Comparison of ENCODE assay signal across 23 cellular contexts in the genomic region with DNA sequence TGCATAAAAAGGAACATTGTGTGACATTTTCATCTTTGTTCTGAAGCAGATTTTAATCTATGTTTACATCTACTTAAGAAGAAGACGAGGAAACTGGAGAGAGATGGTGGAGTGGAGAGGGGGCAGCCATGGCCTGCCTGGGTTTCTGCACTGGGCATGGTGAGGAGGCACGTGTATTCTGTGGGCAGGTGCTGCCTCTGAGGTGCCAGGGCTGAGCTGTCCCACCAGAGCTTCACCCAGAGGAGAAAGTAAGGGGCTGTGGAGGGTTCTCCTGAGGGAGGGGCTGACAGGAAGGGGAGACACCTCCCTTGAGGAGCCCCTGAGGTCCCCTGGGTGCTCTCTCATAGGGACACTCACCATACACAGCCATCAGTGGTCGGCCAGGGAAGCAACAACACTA.
DNase-seq lines count a peak whose midpoint lies in the region; TF ChIP-seq lines count a peak whose summit lies in the region.
"Had no signal": no experiment of that assay in that cellular context is flagged by ENCODE, and none has a peak within 500 bp of the region (broad histone marks: within the 10 kb centered on the region; RNA-seq: fewer than 3 reads in every experiment).

No MANE protein-coding gene starts in this region.

- H3K4ac ChIP-seq in neuronal stem cell (ENCODE audit: low read length) = no peak overlapping the region

- H3K36me3 ChIP-seq in KOPT-K1 (ENCODE audit: insufficient read depth, low read length) (no peaks in the 10 kb centered on the region), neuronal stem cell (replicated peaks in 1 of 2; ENCODE audit: control insufficient read depth in 2 of 2, insufficient read depth in 2 of 2, low read length in 2 of 2) (no peaks in the 10 kb centered on the region)
- H3K36me3 ChIP-seq: HAP-1, left ventricle myocardium inferior had no signal

- H2BK12ac ChIP-seq in neuronal stem cell (ENCODE audit: low read length) = no peak overlapping the region

- H2AFZ ChIP-seq in neuronal stem cell (ENCODE audit: low read length) = no peak overlapping the region

- peak overlapping the region; percentile 25 for H3K4me3 Mint-ChIP-seq in activated T-cell treated with anti-CD3 and anti-CD28 coated beads, Interleukin-2, amount 50 U/mL, for 24 hours
- peak overlapping the region; percentile 39 for H3K4me3 Mint-ChIP-seq in activated T-helper 2 cell treated with anti-CD3 and anti-CD28 coated beads, Interferon-gamma antibody, Interleukin-2, Interleukin-4, amounts not matched to agents 10 μg/mL and 5 μg/mL and 100 μg/mL, durations not matched to agents 14 hours and 24 hours and 36 hours (ENCODE audit: low read depth)
- H3K4me3 Mint-ChIP-seq: naive B cell; stimulated activated memory B cell treated with anti-CD40 and anti-IgM and Interleukin-4, amounts not matched to agents 10 μg/mL and 1 μg/mL and 100 μg/mL, for 72 hours; WTC11 had no signal

- H2AK5ac ChIP-seq in neuronal stem cell (ENCODE audit: low read depth, low read length) = no peak overlapping the region

- H3K23ac ChIP-seq in neuronal stem cell (ENCODE audit: low read depth, low read length, poor library complexity) = no peak overlapping the region

- no peaks in the 10 kb centered on the region for H3K36me3 Mint-ChIP-seq in activated T-cell treated with anti-CD3 and anti-CD28 coated beads, Interleukin-2, amount 50 U/mL, for 24 hours (ENCODE audit: low read depth)
- no peaks in the 10 kb centered on the region for H3K36me3 Mint-ChIP-seq in activated T-helper 2 cell treated with anti-CD3 and anti-CD28 coated beads, Interferon-gamma antibody, Interleukin-2, Interleukin-4, amounts not matched to agents 10 μg/mL and 5 μg/mL and 100 μg/mL, durations not matched to agents 14 hours and 24 hours and 36 hours (ENCODE audit: low read depth)
- H3K36me3 Mint-ChIP-seq: naive B cell; stimulated activated memory B cell treated with anti-CD40 and anti-IgM and Interleukin-4, amounts not matched to agents 10 μg/mL and 1 μg/mL and 100 μg/mL, for 72 hours; WTC11 had no signal

- no peaks in the 10 kb centered on the region for H3K9me3 Mint-ChIP-seq in activated T-cell treated with anti-CD3 and anti-CD28 coated beads, Interleukin-2, amount 50 U/mL, for 24 hours
- no peaks in the 10 kb centered on the region for H3K9me3 Mint-ChIP-seq in activated T-helper 2 cell treated with anti-CD3 and anti-CD28 coated beads, Interferon-gamma antibody, Interleukin-2, Interleukin-4, amounts not matched to agents 10 μg/mL and 5 μg/mL and 100 μg/mL, durations not matched to agents 14 hours and 24 hours and 36 hours
- H3K9me3 Mint-ChIP-seq: naive B cell; stimulated activated memory B cell treated with anti-CD40 and anti-IgM and Interleukin-4, amounts not matched to agents 10 μg/mL and 1 μg/mL and 100 μg/mL, for 72 hours; WTC11 had no signal

- WGBS in neuronal stem cell (ENCODE audit: extremely low coverage in 2 of 2, insufficient read length in 2 of 2, insufficient replicate concordance in 1 of 2), 2 donors = no CpG with 5 or more reads among the region's 3 CpGs

- no peaks in the 10 kb centered on the region for H3K9me3 ChIP-seq in KOPT-K1 (ENCODE audit: insufficient read depth, low read length, poor library complexity, severe bottlenecking)
- H3K9me3 ChIP-seq in neuronal stem cell (replicated peaks in 1 of 2; ENCODE audit: control insufficient read depth in 2 of 2, insufficient read depth in 1 of 2, low read depth in 1 of 2, low read length in 2 of 2) = no peaks in the 10 kb centered on the region
- H3K9me3 ChIP-seq: HAP-1, left ventricle myocardium inferior, testis had no signal

- H3K27ac ChIP-seq in KOPT-K1 (ENCODE audit: low read depth, low read length, poor library complexity, severe bottlenecking) (peak overlapping the region; percentile 15), neuronal stem cell (replicated peaks; ENCODE audit: low read length) (no peak overlapping the region)
- H3K27ac ChIP-seq: dorsolateral prefrontal cortex, left ventricle myocardium inferior, RWPE1, SK-N-MC, testis had no signal

- in situ Hi-C loops in GM13977 (cut with MboI; ENCODE audit: low pct_unique_long_range_greater_than_20kb, low sequenced_read_pairs, unreplicated experiment) = no loop called here

- H2BK15ac ChIP-seq in neuronal stem cell (ENCODE audit: low read length) = no peak overlapping the region

- no peak for TF ChIP-seq CTCF in GM13977 (IDR thresholded peaks at IDR 0.05; ENCODE audit: extremely low read depth, insufficient read depth, missing control alignments)

- H4K91ac ChIP-seq in neuronal stem cell (ENCODE audit: low read depth, low read length, poor library complexity) = no peak overlapping the region

- H3K18ac ChIP-seq in neuronal stem cell (ENCODE audit: low read length) = peak overlapping the region; percentile 55

- peak overlapping the region; percentile 79 for H3K27ac Mint-ChIP-seq in activated T-cell treated with anti-CD3 and anti-CD28 coated beads, Interleukin-2, amount 50 U/mL, for 24 hours
- peak overlapping the region; percentile 58 for H3K27ac Mint-ChIP-seq in activated T-helper 2 cell treated with anti-CD3 and anti-CD28 coated beads, Interferon-gamma antibody, Interleukin-2, Interleukin-4, amounts not matched to agents 10 μg/mL and 5 μg/mL and 100 μg/mL, durations not matched to agents 14 hours and 24 hours and 36 hours
- H3K27ac Mint-ChIP-seq: naive B cell; stimulated activated memory B cell treated with anti-CD40 and anti-IgM and Interleukin-4, amounts not matched to agents 10 μg/mL and 1 μg/mL and 100 μg/mL, for 72 hours; WTC11 had no signal

- peaks cover 0 to 1% of the 10 kb centered on the region in 2 donors for H3K4me1 ChIP-seq in neuronal stem cell (ENCODE audit: control insufficient read depth in 2 of 2, insufficient read depth in 1 of 2, low read depth in 1 of 2, low read length in 2 of 2)
- H3K4me1 ChIP-seq: HAP-1, left ventricle myocardium inferior, testis had no signal

- DNase-seq in activated T-cell treated with anti-CD3 and anti-CD28 coated beads, Interleukin-2, amount 50 U/mL, for 24 hours = no peak
- DNase-seq in activated T-cell treated with anti-CD3 and anti-CD28 coated beads for 4 hours (no peak), neuronal stem cell (ENCODE audit: low spot score) (no peak), NCI-H1105 (lab: John Stamatoyannopoulos, UW) (no peak), GM13977 (ENCODE audit: low spot score) (no peak)
- no peak for DNase-seq in activated T-helper 2 cell treated with anti-CD3 and anti-CD28 coated beads, Interferon-gamma antibody, Interleukin-2, Interleukin-4, amounts not matched to agents 10 μg/mL and 5 μg/mL and 100 μg/mL, durations not matched to agents 14 hours and 24 hours and 36 hours (ENCODE audit: low spot score)
- no peak for DNase-seq in NK-92 treated with Interleukin-12 subunit alpha and Interleukin-12 subunit beta, amount 100 ng/mL, for 24 hours (lab: John Stamatoyannopoulos, UW)
- DNase-seq: ACHN, dorsolateral prefrontal cortex, Kasumi-1, left ventricle myocardium inferior, naive B cell, NCI-H187, NCI-H2171 treated with DMSO at 0.1 percent for 48 hours, retina, testis had no signal

- H3K27me3 Mint-ChIP-seq in activated T-cell treated with anti-CD3 and anti-CD28 coated beads, Interleukin-2, amount 50 U/mL, for 24 hours = no peaks in the 10 kb centered on the region
- no peaks in the 10 kb centered on the region for H3K27me3 Mint-ChIP-seq in activated T-helper 2 cell treated with anti-CD3 and anti-CD28 coated beads, Interferon-gamma antibody, Interleukin-2, Interleukin-4, amounts not matched to agents 10 μg/mL and 5 μg/mL and 100 μg/mL, durations not matched to agents 14 hours and 24 hours and 36 hours (ENCODE audit: low read depth)

- H4K8ac ChIP-seq in neuronal stem cell (ENCODE audit: low read depth, low read length) = no peak overlapping the region

- H2BK120ac ChIP-seq in neuronal stem cell (ENCODE audit: low read depth, low read length) = no peak overlapping the region

- no peak overlapping the region for H3K4me2 ChIP-seq in neuronal stem cell (ENCODE audit: insufficient read depth, low read length, poor library complexity, severe bottlenecking)
- H3K4me2 ChIP-seq: smooth muscle cell had no signal

- peaks cover 46% of the 10 kb centered on the region for H3K4me1 Mint-ChIP-seq in activated T-cell treated with anti-CD3 and anti-CD28 coated beads, Interleukin-2, amount 50 U/mL, for 24 hours (ENCODE audit: low read depth)
- peaks cover 26% of the 10 kb centered on the region for H3K4me1 Mint-ChIP-seq in activated T-helper 2 cell treated with anti-CD3 and anti-CD28 coated beads, Interferon-gamma antibody, Interleukin-2, Interleukin-4, amounts not matched to agents 10 μg/mL and 5 μg/mL and 100 μg/mL, durations not matched to agents 14 hours and 24 hours and 36 hours (ENCODE audit: low read depth)
- H3K4me1 Mint-ChIP-seq: stimulated activated memory B cell treated with anti-CD40 and anti-IgM and Interleukin-4, amounts not matched to agents 10 μg/mL and 1 μg/mL and 100 μg/mL, for 72 hours had no signal

- no peak overlapping the region for H2BK5ac ChIP-seq in neuronal stem cell (ENCODE audit: low read length)

- no peak overlapping the region for H3K9ac ChIP-seq in neuronal stem cell (ENCODE audit: low read depth, low read length, poor library complexity)

- H3K14ac ChIP-seq in neuronal stem cell (ENCODE audit: low read length) = no peak overlapping the region

- H3K4me3 ChIP-seq in neuronal stem cell (ENCODE audit: low read length in 2 of 2) = no peak overlapping the region
- H3K4me3 ChIP-seq: dorsolateral prefrontal cortex, HAP-1, left ventricle myocardium inferior, SK-N-MC, smooth muscle cell, testis had no signal

- intact Hi-C loops in activated T-helper 2 cell treated with anti-CD3 and anti-CD28 coated beads, Interferon-gamma antibody, Interleukin-2, Interleukin-4, amounts not matched to agents 10 μg/mL and 5 μg/mL and 100 μg/mL, durations not matched to agents 14 hours and 24 hours and 36 hours (cut with micrococcal nuclease) = loop anchor here (2.0 to 5.0 kb wide), 4 partner anchors 36 to 511 kb away; no protein-coding TSS in a partner anchor

- H3K79me1 ChIP-seq in neuronal stem cell (ENCODE audit: low read depth, low read length) = no peaks in the 10 kb centered on the region

- H3K27me3 ChIP-seq in neuronal stem cell (ENCODE audit: control insufficient read depth in 3 of 3, insufficient read depth in 3 of 3, low read depth in 1 of 3, low read length in 3 of 3) = no peaks in the 10 kb centered on the region
- H3K27me3 ChIP-seq: testis had no signal
